35 cellular contexts compared by ENCODE assay signal in the genomic region with DNA sequence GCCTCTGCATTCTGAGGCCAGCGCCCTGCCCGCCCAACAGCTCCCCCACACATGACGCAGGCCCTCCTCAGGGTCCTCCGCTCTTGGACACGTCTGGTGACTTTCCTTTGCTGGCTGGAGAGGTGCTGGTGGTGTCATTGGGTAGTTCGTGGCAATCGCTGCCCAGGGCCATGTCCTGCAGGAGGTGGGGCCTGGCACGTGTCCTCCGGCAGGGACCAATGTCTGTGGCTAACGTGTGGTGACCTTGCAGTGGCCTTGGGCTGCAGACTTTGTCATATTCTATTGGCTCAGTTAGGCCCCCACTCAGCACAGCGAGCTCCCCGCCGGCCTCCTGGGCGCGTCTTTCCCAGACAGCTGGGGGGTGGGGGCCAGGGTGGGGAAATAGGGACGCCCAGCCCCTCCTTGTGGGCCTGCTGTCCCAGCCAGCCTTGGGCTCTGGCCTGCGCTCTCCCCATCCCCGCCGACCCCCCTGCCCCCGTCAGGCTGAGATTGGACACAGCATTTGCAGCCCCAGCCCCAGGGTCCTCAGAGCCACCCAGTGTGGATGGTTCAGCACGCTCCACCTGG. TPM values are rescaled to one million over a fixed set of nuclear protein-coding genes. Genes with fewer than 3 reads are reported as not detected.
"Had no signal": no experiment of that assay in that cellular context is flagged by ENCODE, and none has a peak within 500 bp of the region (broad histone marks: within the 10 kb centered on the region; RNA-seq: fewer than 3 reads in every experiment).

No MANE protein-coding gene starts in this region.

- H3K36me3 Mint-ChIP-seq: activated CD4-positive, alpha-beta memory T cell treated with anti-CD3 and anti-CD28 coated beads for 36 hours; activated naive CD4-positive, alpha-beta T cell treated with anti-CD3 and anti-CD28 coated beads, Interleukin-2, amount 50 U/mL, for 72 hours had no signal

- H3K27ac ChIP-seq: PC-9, SK-N-MC, VCaP had no signal

- DNase-seq: activated B cell treated with CpG ODN at 0.5 μM for 24 hours; activated CD4-positive, alpha-beta memory T cell treated with anti-CD3 and anti-CD28 coated beads for 36 hours; activated CD4-positive, alpha-beta T cell treated with anti-CD3 and anti-CD28 coated beads for 4 hours; activated CD4-positive, alpha-beta T cell treated with anti-CD3 and anti-CD28 coated beads, Interleukin-2, amount 50 U/mL, for 1 hour; activated CD4-positive, CD25-positive, alpha-beta regulatory T cell treated with anti-CD3 and anti-CD28 coated beads, Interleukin-2, amount 50 U/mL, for 72 hours; activated CD8-positive, alpha-beta memory T cell treated with anti-CD3 and anti-CD28 coated beads, Interleukin-2, amount 50 U/mL, for 4 hours; activated gamma-delta T cell treated with Interleukin-2 at 50 U/mL for 16 hours; activated naive CD4-positive, alpha-beta T cell treated with anti-CD3 and anti-CD28 coated beads for 36 hours; activated T-cell treated with anti-CD3 and anti-CD28 coated beads for 4 hours; activated T-cell treated with anti-CD3 and anti-CD28 coated beads, Interleukin-2, amount 50 U/mL, for 4 hours; central memory CD4-positive, alpha-beta T cell; Kasumi-1; KG1; MG63; MV-4-11; NCI-H1092; NCI-H1436 treated with DMSO at 0.1 percent for 48 hours; NCI-H1694 treated with DMSO at 0.1 percent for 48 hours; NCI-H2029; NCI-H345; NCI-H524 treated with DMSO at 0.1 percent for 48 hours; PC-9; SHP77; T-helper 1 cell; T-helper 2 cell; T-helper 9 cell had no signal

- H3K27ac Mint-ChIP-seq: activated B cell treated with CpG ODN at 0.5 μM for 24 hours; activated CD4-positive, alpha-beta memory T cell treated with anti-CD3 and anti-CD28 coated beads for 36 hours; activated naive CD4-positive, alpha-beta T cell treated with anti-CD3 and anti-CD28 coated beads for 36 hours; activated naive CD4-positive, alpha-beta T cell treated with anti-CD3 and anti-CD28 coated beads, Interleukin-2, amount 50 U/mL, for 72 hours; activated T-helper 1 cell treated with anti-CD3 and anti-CD28 coated beads, Interleukin-12 subunit alpha, Interleukin-12 subunit beta, Interleukin-2, Interleukin-4 antibody, amounts not matched to agents 30 ng/mL and 10 ng/mL and 1 ng/mL, durations not matched to agents 14 hours and 24 hours and 36 hours had no signal

- H3K4me2 ChIP-seq: PC-9 had no signal

- H3K4me3 Mint-ChIP-seq: activated B cell treated with CpG ODN at 0.5 μM for 24 hours; activated CD4-positive, alpha-beta memory T cell treated with anti-CD3 and anti-CD28 coated beads for 36 hours; activated naive CD4-positive, alpha-beta T cell treated with anti-CD3 and anti-CD28 coated beads for 36 hours; activated T-cell treated with anti-CD3 and anti-CD28 coated beads, Interleukin-2, amount 50 U/mL, for 4 hours; activated T-helper 1 cell treated with anti-CD3 and anti-CD28 coated beads, Interleukin-12 subunit alpha, Interleukin-12 subunit beta, Interleukin-2, Interleukin-4 antibody, amounts not matched to agents 30 ng/mL and 10 ng/mL and 1 ng/mL, durations not matched to agents 14 hours and 24 hours and 36 hours; brain had no signal

- ATAC-seq: activated naive CD4-positive, alpha-beta T cell treated with anti-CD3 and anti-CD28 coated beads, Interleukin-2, amount 50 U/mL, for 72 hours; activated T-cell treated with anti-CD3 and anti-CD28 coated beads, Interleukin-2, amount 50 U/mL, for 4 hours had no signal

- H3K4me3 ChIP-seq: MG63, PC-9, SJCRH30 had no signal

- H3K27me3 ChIP-seq: MG63, SJCRH30 had no signal

- H3K27me3 Mint-ChIP-seq: activated B cell treated with CpG ODN at 0.5 μM for 24 hours; activated CD4-positive, alpha-beta memory T cell treated with anti-CD3 and anti-CD28 coated beads for 36 hours; brain had no signal

- H3K36me3 ChIP-seq: MG63, SJCRH30 had no signal

- H3K9me3 ChIP-seq: MG63, SJCRH30 had no signal

- H2AFZ ChIP-seq: PC-9 had no signal

- H3K9me3 Mint-ChIP-seq: activated B cell treated with CpG ODN at 0.5 μM for 24 hours; activated CD4-positive, alpha-beta memory T cell treated with anti-CD3 and anti-CD28 coated beads for 36 hours; activated naive CD4-positive, alpha-beta T cell treated with anti-CD3 and anti-CD28 coated beads for 36 hours; activated naive CD4-positive, alpha-beta T cell treated with anti-CD3 and anti-CD28 coated beads, Interleukin-2, amount 50 U/mL, for 72 hours; activated T-cell treated with anti-CD3 and anti-CD28 coated beads, Interleukin-2, amount 50 U/mL, for 4 hours; activated T-helper 1 cell treated with anti-CD3 and anti-CD28 coated beads, Interleukin-12 subunit alpha, Interleukin-12 subunit beta, Interleukin-2, Interleukin-4 antibody, amounts not matched to agents 30 ng/mL and 10 ng/mL and 1 ng/mL, durations not matched to agents 14 hours and 24 hours and 36 hours; brain had no signal

- H3K4me1 Mint-ChIP-seq: activated B cell treated with CpG ODN at 0.5 μM for 24 hours had no signal

RNA-seq across cellular contexts. Expression of a gene that starts 52.1 kb away (rescaled TPM):
- total RNA-seq: activated B cell treated with CpG ODN at 0.5 μM for 24 hours; activated CD4-positive, alpha-beta memory T cell treated with anti-CD3 and anti-CD28 coated beads for 36 hours; activated naive CD4-positive, alpha-beta T cell treated with anti-CD3 and anti-CD28 coated beads for 36 hours; activated naive CD4-positive, alpha-beta T cell treated with anti-CD3 and anti-CD28 coated beads, Interleukin-2, amount 50 U/mL, for 72 hours; activated T-cell treated with anti-CD3 and anti-CD28 coated beads, Interleukin-2, amount 50 U/mL, for 4 hours; activated T-helper 1 cell treated with anti-CD3 and anti-CD28 coated beads, Interleukin-12 subunit alpha, Interleukin-12 subunit beta, Interleukin-2, Interleukin-4 antibody, amounts not matched to agents 30 ng/mL and 10 ng/mL and 1 ng/mL, durations not matched to agents 14 hours and 24 hours and 36 hours; cerebellum; NCI-H460; OCI-LY7; PC-9 had no signal
